8 cellular contexts compared by ENCODE assay signal in genomic region chr5:154937718-154938466, GRCh38. TPM values are rescaled to one million over a fixed set of nuclear protein-coding genes. Genes with fewer than 3 reads are reported as not detected.
DNase-seq lines count a peak whose midpoint lies in the region; ATAC-seq, FAIRE-seq and TF ChIP-seq lines count a peak whose summit lies in the region.

Gene GEMIN5 (minus strand): TSS chr5:154938211. CDS start chr5:154938133, 78 bp downstream.

- H3K4me3 ChIP-seq in astrocyte (ENCODE audit: insufficient read depth, low read depth, low read length) (peak within 1 kb of the TSS; percentile 83), aorta (ENCODE audit: low read length in 2 of 2) (peak within 1 kb of the TSS; percentile 63 to 83)

- H3K36me3 ChIP-seq in astrocyte (ENCODE audit: insufficient read depth, low read length) (peaks cover 12% of the 10 kb centered on the region), aorta (ENCODE audit: control insufficient read depth in 1 of 2, insufficient read depth in 2 of 2, low read length in 1 of 2) (no peaks in the 10 kb centered on the region)

- H2AFZ ChIP-seq in astrocyte (ENCODE audit: low read depth, low read length) = peak within 1 kb of the TSS; percentile 99

- peaks cover 52% of the 10 kb centered on the region for H3K79me2 ChIP-seq in astrocyte (ENCODE audit: insufficient read depth, low read length)

- peaks cover 14% of the 10 kb centered on the region for H3K36me3 Mint-ChIP-seq in T-helper 2 cell treated with Interferon-gamma antibody and Interleukin-4, amounts not matched to agents 5 μg/mL and 100 μg/mL, for 36 hours (ENCODE audit: low read depth)
- peaks cover 2% of the 10 kb centered on the region for H3K36me3 Mint-ChIP-seq in astrocyte (ENCODE audit: low read depth, unreplicated experiment)

- no peaks in the 10 kb centered on the region for H3K9me3 Mint-ChIP-seq in T-helper 2 cell treated with Interferon-gamma antibody and Interleukin-4, amounts not matched to agents 5 μg/mL and 100 μg/mL, for 36 hours
- H3K9me3 Mint-ChIP-seq in astrocyte (ENCODE audit: unreplicated experiment) = no peaks in the 10 kb centered on the region

- no peak for TF ChIP-seq CTCF in astrocyte (IDR thresholded peaks at IDR 0.05; ENCODE audit: insufficient read depth, low read depth, low read length)

- H3K4me3 Mint-ChIP-seq in T-helper 2 cell treated with Interferon-gamma antibody and Interleukin-4, amounts not matched to agents 5 μg/mL and 100 μg/mL, for 36 hours = peak within 1 kb of the TSS; percentile 95
- peak within 1 kb of the TSS; percentile 92 for H3K4me3 Mint-ChIP-seq in astrocyte (ENCODE audit: unreplicated experiment)

- peak within 1 kb of the TSS; percentile 96 for H3K4me2 ChIP-seq in astrocyte (ENCODE audit: low read length)

- H3K27me3 ChIP-seq in astrocyte (ENCODE audit: insufficient read depth, low read length) (no peaks in the 10 kb centered on the region), aorta (ENCODE audit: control insufficient read depth in 1 of 2, insufficient read depth in 2 of 2, low read length in 1 of 2) (no peaks in the 10 kb centered on the region)

- H4K20me1 ChIP-seq in astrocyte (ENCODE audit: insufficient read depth, low read length) = peaks cover 18% of the 10 kb centered on the region

- H3K4me1 Mint-ChIP-seq in T-helper 2 cell treated with Interferon-gamma antibody and Interleukin-4, amounts not matched to agents 5 μg/mL and 100 μg/mL, for 36 hours (ENCODE audit: low read depth) = peaks cover 38% of the 10 kb centered on the region
- H3K4me1 Mint-ChIP-seq in astrocyte (ENCODE audit: low read depth, unreplicated experiment) = peaks cover 10% of the 10 kb centered on the region

- no peak for FAIRE-seq in astrocyte (lab: Jason Lieb, UNC)

- no peak within 1 kb of the TSS for H3K27ac ChIP-seq in astrocyte (ENCODE audit: low read depth, low read length)
- H3K27ac ChIP-seq in aorta (ENCODE audit: low read depth in 1 of 2, low read length in 2 of 2) = peak within 1 kb of the TSS in 1 of 2 donors; percentile 30

- H3K9ac ChIP-seq in astrocyte (ENCODE audit: low read length) = peak within 1 kb of the TSS; percentile 87

- peak within 1 kb of the TSS; percentile 88 for H3K27ac Mint-ChIP-seq in T-helper 2 cell treated with Interferon-gamma antibody and Interleukin-4, amounts not matched to agents 5 μg/mL and 100 μg/mL, for 36 hours
- peak within 1 kb of the TSS; percentile 73 for H3K27ac Mint-ChIP-seq in astrocyte (ENCODE audit: unreplicated experiment)

- DNase-seq in NCI-H146 treated with DMSO at 0.1 percent for 48 hours (lab: John Stamatoyannopoulos, UW; ENCODE audit: unreplicated experiment) = peak; percentile 51
- peak; percentile 85 for DNase-seq in T-helper 2 cell treated with Interferon-gamma antibody and Interleukin-4, amounts not matched to agents 5 μg/mL and 100 μg/mL, for 36 hours (ENCODE audit: low spot score)
- peak; percentile 69 for DNase-seq in astrocyte (ENCODE audit: low read depth)
- peak; percentile 94 for DNase-seq in hepatic stellate cell (ENCODE audit: low spot score)
- DNase-seq in renal cortical epithelial cell (ENCODE audit: low read depth) = peak; percentile 64
- peak; percentile 90 to 95 for DNase-seq in aorta

- H3K4me1 ChIP-seq in astrocyte (ENCODE audit: insufficient read depth, low read length) (peaks cover 18% of the 10 kb centered on the region), aorta (ENCODE audit: control insufficient read depth in 1 of 2, insufficient read depth in 2 of 2, low read length in 2 of 2) (no peaks in the 10 kb centered on the region)

- peak; percentile 89 for ATAC-seq in GM18498 (IDR thresholded peaks at IDR 0.05; ENCODE audit: unreplicated experiment)
- peak; percentile 83 for ATAC-seq in HG02840 (IDR thresholded peaks at IDR 0.05; ENCODE audit: low FRiP score, unreplicated experiment)
- peak; percentile 97 for ATAC-seq in aorta (ENCODE audit: low FRiP score)

- 0% methylated on average over 52 to 61 of the region's 61 CpGs for WGBS in aorta, 2 donors

- intact Hi-C loops in aorta (cut with DNase I) = no loop called here

- no peaks in the 10 kb centered on the region for H3K27me3 Mint-ChIP-seq in T-helper 2 cell treated with Interferon-gamma antibody and Interleukin-4, amounts not matched to agents 5 μg/mL and 100 μg/mL, for 36 hours (ENCODE audit: low read depth)
- H3K27me3 Mint-ChIP-seq in astrocyte (ENCODE audit: low read depth, unreplicated experiment) = no peaks in the 10 kb centered on the region

- H3K9me3 ChIP-seq in astrocyte (ENCODE audit: insufficient read depth, low read depth, low read length) (no peaks in the 10 kb centered on the region), aorta (ENCODE audit: control insufficient read depth, low read length) (no peaks in the 10 kb centered on the region)

RNA-seq across cellular contexts. Expression of gene GEMIN5, which starts in this region (rescaled TPM):
- total RNA-seq in astrocyte (13.8 and 14.8 TPM in 2 replicates), renal cortical epithelial cell (10.6 and 21.5 TPM in 2 replicates), aorta (10 to 100 TPM; 12.0 to 12.8 TPM)
- polyA plus RNA-seq in aorta = 1 to 10 TPM; 2.0 to 3.0 TPM
